ENCODE assay signal across 11 cellular contexts in genomic region chr22:17969732-17970131, GRCh38. TPM values are rescaled to one million over a fixed set of nuclear protein-coding genes. Genes with fewer than 3 reads are reported as not detected.
DNase-seq lines count a peak whose midpoint lies in the region; ATAC-seq, FAIRE-seq and TF ChIP-seq lines count a peak whose summit lies in the region.
"Had no signal": no experiment of that assay in that cellular context is flagged by ENCODE, and none has a peak within 500 bp of the region (broad histone marks: within the 10 kb centered on the region; RNA-seq: fewer than 3 reads in every experiment).

No MANE protein-coding gene starts in this region.

- H3F3A ChIP-seq in smooth muscle cell (ENCODE audit: low read depth) = peaks cover 9% of the 10 kb centered on the region

- peaks cover 84% of the 10 kb centered on the region for H3K79me2 ChIP-seq in smooth muscle cell (ENCODE audit: low read depth)

- peak overlapping the region; percentile 70 for H3K9ac ChIP-seq in smooth muscle cell (ENCODE audit: low read depth)

- H4K20me1 ChIP-seq in smooth muscle cell (ENCODE audit: low read depth) = peaks cover 41% of the 10 kb centered on the region

- ATAC-seq in heart right ventricle (peak; percentile 46 to 93 (median 80)), GM21717 (IDR thresholded peaks at IDR 0.05; ENCODE audit: unreplicated experiment) (no peak), GM18517 (IDR thresholded peaks at IDR 0.05; ENCODE audit: unreplicated experiment) (no peak), HG03520 (IDR thresholded peaks at IDR 0.05; ENCODE audit: unreplicated experiment) (no peak)
- ATAC-seq: body of pancreas had no signal

- TF ChIP-seq POLR2A in H54 (IDR thresholded peaks at IDR 0.05; ENCODE audit: low read depth, low read length) = no peak

- H3K4me1 ChIP-seq in heart right ventricle = peaks cover 16 to 86% (median 69%) of the 10 kb centered on the region in 9 donors
- peaks cover 13% of the 10 kb centered on the region for H3K4me1 ChIP-seq in smooth muscle cell (ENCODE audit: low read depth)

- H3K4me2 ChIP-seq in smooth muscle cell = peak overlapping the region; percentile 63

- 40 to 50% methylated on average over 11 of the region's 11 CpGs for WGBS in heart right ventricle, 2 donors
- 31% methylated on average over 11 of the region's 11 CpGs for WGBS in smooth muscle cell (ENCODE audit: low lambda C conversion rate)

- DNase-seq in H54 (ENCODE audit: insufficient read length, low spot score) (peak; percentile 49), amniotic epithelial cell (ENCODE audit: low read depth) (peak; percentile 95), heart right ventricle (peak in 1 of 2 donors; percentile 49), smooth muscle cell (lab: John Stamatoyannopoulos, UW; ENCODE audit: unreplicated experiment) (no peak), GM10248 (ENCODE audit: extremely low spot score) (no peak)
- DNase-seq: body of pancreas, MV-4-11, T-helper 9 cell had no signal

- no peak for TF ChIP-seq CTCF in heart right ventricle (IDR thresholded peaks at IDR 0.05)
- TF ChIP-seq CTCF in smooth muscle cell (IDR thresholded peaks at IDR 0.05; ENCODE audit: borderline replicate concordance, insufficient read depth, poor library complexity, severe bottlenecking) = no peak
- TF ChIP-seq CTCF in GM10248 (IDR thresholded peaks at IDR 0.05; ENCODE audit: control extremely low read depth, extremely low read depth, low read depth, missing control alignments) = no peak

- H3K36me3 ChIP-seq in heart right ventricle = peaks cover 0 to 6% (median 0%) of the 10 kb centered on the region in 9 donors
- H3K36me3 ChIP-seq in smooth muscle cell (ENCODE audit: low read depth) = no peaks in the 10 kb centered on the region

- H3K9me3 ChIP-seq in heart right ventricle (no peaks in the 10 kb centered on the region), smooth muscle cell (replicated peaks; ENCODE audit: low read depth) (no peaks in the 10 kb centered on the region)
- H3K9me3 ChIP-seq: body of pancreas had no signal

- CTCF ChIA-PET in GM10248 (lab: Yijun Ruan, JAX) = no interaction called here

- H3K27ac ChIP-seq in heart right ventricle = peak overlapping the region in 9 of 10 donors; percentile 51 to 85 (median 60)
- peak overlapping the region; percentile 81 for H3K27ac ChIP-seq in smooth muscle cell (ENCODE audit: low read depth)
- H3K27ac ChIP-seq: body of pancreas had no signal

- no peaks in the 10 kb centered on the region for H3K27me3 ChIP-seq in heart right ventricle
- H3K27me3 ChIP-seq in smooth muscle cell (ENCODE audit: low read depth) = no peaks in the 10 kb centered on the region
- H3K27me3 ChIP-seq: body of pancreas had no signal

- no peak overlapping the region for H2AFZ ChIP-seq in smooth muscle cell (ENCODE audit: low read depth)

- no peak for FAIRE-seq in H54 (lab: Jason Lieb, UNC)

- intact Hi-C loops in heart right ventricle (cut with DNase I) = loop anchor here in 2 of 10 donors (10.0 kb wide), 2 partner anchors 65 kb away; no protein-coding TSS in a partner anchor

- no peak overlapping the region for H3K4me3 ChIP-seq in heart right ventricle
- no peak overlapping the region for H3K4me3 ChIP-seq in smooth muscle cell
- H3K4me3 ChIP-seq: body of pancreas had no signal

- POLR2A ChIA-PET in GM10248 (lab: Yijun Ruan, JAX) = no interaction called here

RNA-seq across cellular contexts. Expression of gene MICAL3, which starts 54.6 kb away (rescaled TPM):
- total RNA-seq in heart right ventricle (100 to 1,000 TPM in 9 of 10 donors, 10 to 100 TPM in 1; 74.7 to 137 (median 112) TPM), smooth muscle cell (15.4 and 28.6 TPM in 2 replicates)
- polyA plus RNA-seq in heart right ventricle (10 to 100 TPM; 13.2 to 63.1 TPM), smooth muscle cell (3.1 and 9.5 TPM in 2 replicates)

Comparison
In these comparisons a context has a peak if more than half of its experiments do, and no peak if none do; other contexts are left out.
1. DNase-seq: peak in H54 (single experiment) and amniotic epithelial cell (single experiment); none in smooth muscle cell (single experiment) and GM10248 (single experiment).
2. ATAC-seq: peak in heart right ventricle (8 of 8); none in GM21717 (single experiment), GM18517 (single experiment) and HG03520 (single experiment).